Comparison of ENCODE assay signal across 17 cellular contexts in genomic region chr12:22634883-22635282, GRCh38.
"Had no signal": no experiment of that assay in that cellular context is flagged by ENCODE, and none has a peak within 500 bp of the region (broad histone marks: within the 10 kb centered on the region; RNA-seq: fewer than 3 reads in every experiment).

No MANE protein-coding gene starts in this region.

- H3K9me3 Mint-ChIP-seq: activated CD4-positive, alpha-beta T cell treated with anti-CD3 and anti-CD28 coated beads, Interleukin-2, amount 10 ng/mL, durations not matched to agents 24 days and 14 days; activated naive CD8-positive, alpha-beta T cell treated with anti-CD3 and anti-CD28 coated beads for 36 hours had no signal

- H3K9me3 ChIP-seq: left lung, tibial artery, uterus had no signal

- DNase-seq: activated CD4-positive, alpha-beta T cell treated with anti-CD3 and anti-CD28 coated beads, Interleukin-2, amount 10 ng/mL, durations not matched to agents 24 days and 14 days; activated CD4-positive, CD25-positive, alpha-beta regulatory T cell; activated CD8-positive, alpha-beta memory T cell treated with anti-CD3 and anti-CD28 coated beads, Interleukin-2, amount 50 U/mL, for 4 hours; activated gamma-delta T cell; activated naive CD8-positive, alpha-beta T cell treated with anti-CD3 and anti-CD28 coated beads for 36 hours; activated T-cell treated with anti-CD3 and anti-CD28 coated beads, Interleukin-2, amount 50 U/mL, for 48 hours; amygdala; caudate nucleus; dorsolateral prefrontal cortex; foreskin fibroblast; left lung; stimulated activated naive CD4-positive, alpha-beta T cell; tibial artery; uterus had no signal

- H3K27me3 Mint-ChIP-seq: activated CD4-positive, alpha-beta T cell treated with anti-CD3 and anti-CD28 coated beads, Interleukin-2, amount 10 ng/mL, durations not matched to agents 24 days and 14 days; activated naive CD8-positive, alpha-beta T cell treated with anti-CD3 and anti-CD28 coated beads for 36 hours; progenitor cell of endocrine pancreas had no signal

- H3K27ac ChIP-seq: dorsolateral prefrontal cortex, epithelial cell of prostate, left lung, neural progenitor cell, tibial artery, uterus had no signal

- ATAC-seq: left lung had no signal

- H3K4me3 ChIP-seq: dorsolateral prefrontal cortex, left lung, neural progenitor cell, tibial artery, uterus had no signal

- H3K27me3 ChIP-seq: dorsolateral prefrontal cortex, left lung, neural progenitor cell, tibial artery, uterus had no signal

- H3K4me1 ChIP-seq: neural progenitor cell, uterus had no signal

- H3K27ac Mint-ChIP-seq: activated CD4-positive, alpha-beta T cell treated with anti-CD3 and anti-CD28 coated beads, Interleukin-2, amount 10 ng/mL, durations not matched to agents 24 days and 14 days; neural progenitor cell; progenitor cell of endocrine pancreas had no signal

- H3K4me3 Mint-ChIP-seq: activated CD4-positive, alpha-beta T cell treated with anti-CD3 and anti-CD28 coated beads, Interleukin-2, amount 10 ng/mL, durations not matched to agents 24 days and 14 days; activated naive CD8-positive, alpha-beta T cell treated with anti-CD3 and anti-CD28 coated beads for 36 hours; neural progenitor cell had no signal

- H3K36me3 ChIP-seq: left lung, neural progenitor cell, tibial artery, uterus had no signal
